In genomic region chr1:109754738-109755137, GRCh38 we compare ENCODE assay signal across 25 cellular contexts. TPM values are rescaled to one million over a fixed set of nuclear protein-coding genes. Genes with fewer than 3 reads are reported as not detected.
"Had no signal": no experiment of that assay in that cellular context is flagged by ENCODE, and none has a peak within 500 bp of the region (broad histone marks: within the 10 kb centered on the region; RNA-seq: fewer than 3 reads in every experiment).

No MANE protein-coding gene starts in this region.

- H3K36me3 ChIP-seq: cardiac muscle cell had no signal

- H3K27ac ChIP-seq: cardiac muscle cell, Peyer's patch, RWPE1 had no signal

- H3K9me3 ChIP-seq: Peyer's patch had no signal

- ATAC-seq: activated CD4-positive, alpha-beta T cell treated with anti-CD3 and anti-CD28 coated beads for 36 hours; activated T-helper 17 cell treated with anti-CD3 and anti-CD28 coated beads, Interleukin-2, amount 50 U/mL, for 72 hours; T-helper 17 cell had no signal

- H3K27me3 ChIP-seq: cardiac muscle cell, Peyer's patch had no signal

- DNase-seq: activated B cell treated with CpG ODN at 0.5 μM for 24 hours; activated CD4-positive, alpha-beta memory T cell treated with anti-CD3 and anti-CD28 coated beads, Interleukin-2, amount 10 ng/mL, durations not matched to agents 7 days and 5 days; activated CD4-positive, alpha-beta T cell treated with anti-CD3 and anti-CD28 coated beads for 36 hours; activated CD4-positive, alpha-beta T cell treated with anti-CD3 and anti-CD28 coated beads, Interleukin-2, amount 50 U/mL, for 1 hour; activated gamma-delta T cell; activated naive CD4-positive, alpha-beta T cell treated with anti-CD3 and anti-CD28 coated beads for 36 hours; activated T-cell treated with anti-CD3 and anti-CD28 coated beads for 4 hours; amygdala; Karpas-422; MM.1S; NCI-H1048; NCI-H146; NCI-H187 treated with DMSO at 0.1 percent for 48 hours; NCI-H2081 treated with DMSO at 0.1 percent for 48 hours; NCI-H446; NCI-H524; Peyer's patch; SHP77 treated with DMSO at 0.1 percent for 48 hours; T-helper 17 cell; T-helper 9 cell had no signal

- H3K4me3 ChIP-seq: cardiac muscle cell, Peyer's patch had no signal

- H3K4me1 ChIP-seq: Peyer's patch had no signal

RNA-seq across cellular contexts. Expression of gene EPS8L3, which starts 9.0 kb away (rescaled TPM):
- total RNA-seq: activated B cell treated with CpG ODN at 0.5 μM for 24 hours; activated CD4-positive, alpha-beta memory T cell treated with anti-CD3 and anti-CD28 coated beads, Interleukin-2, amount 10 ng/mL, durations not matched to agents 7 days and 5 days; activated CD4-positive, alpha-beta T cell treated with anti-CD3 and anti-CD28 coated beads for 36 hours; activated CD8-positive, alpha-beta memory T cell treated with anti-CD3 and anti-CD28 coated beads for 36 hours; activated naive CD4-positive, alpha-beta T cell treated with anti-CD3 and anti-CD28 coated beads for 36 hours; activated T-helper 17 cell treated with anti-CD3 and anti-CD28 coated beads, Interleukin-2, amount 50 U/mL, for 72 hours; astrocyte; cardiac muscle cell; T-helper 17 cell had no signal

RNA-seq across cellular contexts. Expression of gene GSTM5, which starts 42.7 kb away (rescaled TPM):
- total RNA-seq: activated CD4-positive, alpha-beta memory T cell treated with anti-CD3 and anti-CD28 coated beads, Interleukin-2, amount 10 ng/mL, durations not matched to agents 7 days and 5 days; activated CD8-positive, alpha-beta memory T cell treated with anti-CD3 and anti-CD28 coated beads for 36 hours; activated naive CD4-positive, alpha-beta T cell treated with anti-CD3 and anti-CD28 coated beads for 36 hours; activated T-helper 17 cell treated with anti-CD3 and anti-CD28 coated beads, Interleukin-2, amount 50 U/mL, for 72 hours; astrocyte had no signal
- polyA plus RNA-seq: cardiac muscle cell had no signal
